ENCODE assay signal across 15 cellular contexts in the genomic region with DNA sequence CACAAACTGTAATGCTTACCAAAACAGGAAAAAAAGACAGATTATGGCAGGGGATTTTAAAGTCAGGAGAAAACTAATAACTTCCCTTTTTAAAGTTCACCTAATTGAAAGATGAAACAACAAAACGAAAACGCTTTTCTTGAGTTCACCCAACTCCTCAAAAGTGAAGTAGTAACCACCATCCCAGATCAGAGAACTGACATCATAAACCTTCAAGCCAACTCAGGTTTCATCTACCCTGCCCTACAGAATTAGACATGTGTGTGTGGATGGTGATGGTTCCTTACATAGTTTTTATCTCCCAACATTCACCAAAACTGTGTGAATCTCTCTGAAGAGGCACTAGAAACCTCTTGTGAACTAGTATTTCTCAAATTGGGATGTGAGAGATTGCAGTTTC.
DNase-seq lines count a peak whose midpoint lies in the region; ATAC-seq and TF ChIP-seq lines count a peak whose summit lies in the region.
"Had no signal": no experiment of that assay in that cellular context is flagged by ENCODE, and none has a peak within 500 bp of the region (broad histone marks: within the 10 kb centered on the region; RNA-seq: fewer than 3 reads in every experiment).

No MANE protein-coding gene starts in this region.

- no peak for TF ChIP-seq CTCF in Calu3 (IDR thresholded peaks at IDR 0.05; ENCODE audit: unreplicated experiment)
- no peak for TF ChIP-seq CTCF in ovary (IDR thresholded peaks at IDR 0.05)

- H3K36me3 ChIP-seq in BLaER1 (no peaks in the 10 kb centered on the region), ovary (no peaks in the 10 kb centered on the region)
- H3K36me3 ChIP-seq: adrenal gland, suprapubic skin had no signal

- H3K4me3 ChIP-seq in BLaER1 (no peak overlapping the region), ovary (no peak overlapping the region)
- H3K4me3 ChIP-seq: adrenal gland, suprapubic skin had no signal

- H4K20me1 ChIP-seq in BLaER1 = no peaks in the 10 kb centered on the region

- H3K9me3 ChIP-seq in BLaER1 (0 out of 2 replicates have a peak, but pooled peaks cover 4% of the 10 kb centered on the region), ovary (no peaks in the 10 kb centered on the region)
- H3K9me3 ChIP-seq: adrenal gland, suprapubic skin had no signal

- peaks cover 63% of the 10 kb centered on the region for H3K4me1 ChIP-seq in BLaER1
- no peaks in the 10 kb centered on the region for H3K4me1 ChIP-seq in ovary (ENCODE audit: insufficient read depth)
- H3K4me1 ChIP-seq: suprapubic skin had no signal

- H3K27ac Mint-ChIP-seq in Calu3 (ENCODE audit: unreplicated experiment) = no peak overlapping the region
- H3K27ac Mint-ChIP-seq: T-cell had no signal

- H3K4me3 Mint-ChIP-seq in Calu3 (ENCODE audit: low read depth, unreplicated experiment) = no peak overlapping the region
- H3K4me3 Mint-ChIP-seq: T-cell had no signal

- WGBS in ovary, 3 donors = 78 to 89% (median 84%) methylated on average over 2 of the region's 2 CpGs

- DNase-seq in NAMALWA (ENCODE audit: low spot score) (peak; percentile 54), Calu3 (no peak), ovary (no peak), NCI-H2227 (lab: John Stamatoyannopoulos, UW; ENCODE audit: unreplicated experiment) (no peak)
- no peak for DNase-seq in stimulated activated CD4-positive, alpha-beta T cell treated with anti-CD3 and anti-CD28 coated beads, Interleukin-1b, Interleukin-23, amount 100 ng/mL, for 48 hours
- DNase-seq: adrenal gland, erythroblast, left ventricle myocardium superior, NCI-H1694 treated with DMSO at 0.1 percent for 48 hours, T-cell had no signal

- H3K27me3 ChIP-seq in BLaER1 = no peaks in the 10 kb centered on the region
- H3K27me3 ChIP-seq in ovary = no peaks in the 10 kb centered on the region
- H3K27me3 ChIP-seq: adrenal gland, suprapubic skin had no signal

- no peaks in the 10 kb centered on the region for H3K9me3 Mint-ChIP-seq in Calu3 (ENCODE audit: low read depth, unreplicated experiment)
- H3K9me3 Mint-ChIP-seq: T-cell had no signal

- H3K27ac ChIP-seq in BLaER1 (peak overlapping the region; percentile 79), ovary (no peak overlapping the region)
- H3K27ac ChIP-seq: C4-2B, suprapubic skin had no signal

- TF ChIP-seq POLR2A in ovary (IDR thresholded peaks at IDR 0.05) = no peak

- H3K4me2 ChIP-seq in BLaER1 = peak overlapping the region; percentile 90

- CTCF ChIA-PET in Calu3 (lab: Charles Lee) = no interaction called here

- intact Hi-C loops in Calu3 (cut with micrococcal nuclease; ENCODE audit: unreplicated experiment) = no loop called here
- intact Hi-C loops in ovary (cut with DNase I) = no loop called here

- H3K36me3 Mint-ChIP-seq in Calu3 (ENCODE audit: insufficient read depth, unreplicated experiment) = no peaks in the 10 kb centered on the region
- H3K36me3 Mint-ChIP-seq: T-cell had no signal

- no peak overlapping the region; the same call in 1 of the 2 replicates for H3K9ac ChIP-seq in BLaER1

- ATAC-seq in GM19023 (IDR thresholded peaks at IDR 0.05; ENCODE audit: unreplicated experiment) (peak; percentile 41), HG02938 (IDR thresholded peaks at IDR 0.05; ENCODE audit: unreplicated experiment) (peak; percentile 43)
- ATAC-seq: left ventricle myocardium superior had no signal

- no peaks in the 10 kb centered on the region for H3K27me3 Mint-ChIP-seq in Calu3 (ENCODE audit: unreplicated experiment)
- H3K27me3 Mint-ChIP-seq: T-cell had no signal

- no TSS peak for BruUV-seq in Calu3 (replicated peaks; lab: Mats Ljungman, UMichigan)

- no peak for TF ChIP-seq EP300 in ovary (IDR thresholded peaks at IDR 0.05)

- H3K4me1 Mint-ChIP-seq in Calu3 (ENCODE audit: low read depth, unreplicated experiment) = peaks cover 11% of the 10 kb centered on the region
